Comparison of ENCODE assay signal across 8 cellular contexts in genomic region chr17:59707182-59707970, GRCh38. TPM values are rescaled to one million over a fixed set of nuclear protein-coding genes. Genes with fewer than 3 reads are reported as not detected.
DNase-seq lines count a peak whose midpoint lies in the region; ATAC-seq and TF ChIP-seq lines count a peak whose summit lies in the region.

Gene PTRH2, minus strand, starts transcription at chr17:59707430. Its CDS starts 9,452 bp downstream, at chr17:59697978.
Gene VMP1, plus strand, starts transcription at chr17:59707654. Its CDS starts 23,793 bp downstream, at chr17:59731447.

- H3K79me2 ChIP-seq in OCI-LY3 (ENCODE audit: low read length), result peaks cover 98% of the 10 kb centered on the region

- H3K9me3 Mint-ChIP-seq in endothelial cell (ENCODE audit: unreplicated experiment), result no peaks in the 10 kb centered on the region

- peaks cover 6% of the 10 kb centered on the region for H3K36me3 Mint-ChIP-seq in endothelial cell (ENCODE audit: low read depth, unreplicated experiment)

- peaks cover 19% of the 10 kb centered on the region for H3K36me3 ChIP-seq in OCI-LY3 (replicated peaks; ENCODE audit: low read depth, low read length)

- peak within 1 kb of the TSS; percentile 79 for H3K4me2 ChIP-seq in OCI-LY3 (ENCODE audit: low read length)

- no peak for TF ChIP-seq CTCF in OCI-LY3 (IDR thresholded peaks at IDR 0.05; ENCODE audit: low read depth, low read length)
- TF ChIP-seq CTCF in endothelial cell (IDR thresholded peaks at IDR 0.05; ENCODE audit: unreplicated experiment), result no peak

- H3K9ac ChIP-seq in OCI-LY3 (ENCODE audit: low read length), result peak within 1 kb of the TSS; percentile 97

- peaks cover 27% of the 10 kb centered on the region for H3K4me1 ChIP-seq in OCI-LY3 (ENCODE audit: low read length)

- peak within 1 kb of the TSS; percentile 95 for H3K4me3 Mint-ChIP-seq in endothelial cell (ENCODE audit: unreplicated experiment)

- peak within 1 kb of the TSS; percentile 99 for H3K27ac Mint-ChIP-seq in endothelial cell (ENCODE audit: unreplicated experiment)

- peak within 1 kb of the TSS; percentile 81 for H2AFZ ChIP-seq in OCI-LY3 (ENCODE audit: low read depth, low read length)

- ATAC-seq in GM21515 (IDR thresholded peaks at IDR 0.05; ENCODE audit: unreplicated experiment), result peak; percentile 94

- peaks cover 21% of the 10 kb centered on the region for H4K20me1 ChIP-seq in OCI-LY3 (ENCODE audit: insufficient read depth, low read length)

- H3K9me3 ChIP-seq in OCI-LY3 (ENCODE audit: insufficient read depth, low read length), result no peaks in the 10 kb centered on the region

- DNase-seq in D341Med (ENCODE audit: low spot score) (peak; percentile 99), HuH-7 (ENCODE audit: low spot score) (peak; percentile 86), endothelial cell (ENCODE audit: low spot score) (peak; percentile 96), midbrain (lab: John Stamatoyannopoulos, UW) (peak; percentile 99)
- DNase-seq in activated CD8-positive, alpha-beta memory T cell treated with anti-CD3 and anti-CD28 coated beads, Interleukin-2, amount 50 U/mL, for 48 hours, result peak; percentile 94
- peak; percentile 73 to 76 for DNase-seq in stimulated activated CD8-positive, alpha-beta memory T cell treated with anti-CD3 and anti-CD28 coated beads, Interleukin-2, amount 100 ng/mL, for 1 hour (ENCODE audit: low read depth in 2 of 2)

- peaks cover 30% of the 10 kb centered on the region for H3K4me1 Mint-ChIP-seq in endothelial cell (ENCODE audit: unreplicated experiment)

- H3K27me3 Mint-ChIP-seq in endothelial cell (ENCODE audit: unreplicated experiment), result peaks cover 23% of the 10 kb centered on the region

- peak within 1 kb of the TSS; percentile 76 for H3K27ac ChIP-seq in OCI-LY3 (ENCODE audit: low read length)

- no peaks in the 10 kb centered on the region for H3K27me3 ChIP-seq in OCI-LY3 (ENCODE audit: low read depth, low read length)

- H3K4me3 ChIP-seq in OCI-LY3 (ENCODE audit: low read length), result peak within 1 kb of the TSS; percentile 95

RNA-seq across cellular contexts. Expression of gene PTRH2, which starts in this region (rescaled TPM):
- 15.4 TPM for total RNA-seq in endothelial cell (ENCODE audit: unreplicated experiment)

RNA-seq across cellular contexts. Expression of gene VMP1, which starts in this region (rescaled TPM):
- total RNA-seq in endothelial cell (ENCODE audit: unreplicated experiment), result 64.9 TPM

Comparison
In these comparisons a context has a peak if more than half of its experiments do, and no peak if none do; other contexts are left out.
1. Peak in every context shown above with its lines: DNase-seq, ATAC-seq, H3K4me3 ChIP-seq and H3K27ac ChIP-seq.